ENCODE assay signal across 8 cellular contexts in genomic region chr10:25113231-25114035, GRCh38.
DNase-seq lines count a peak whose midpoint lies in the region; ATAC-seq and TF ChIP-seq lines count a peak whose summit lies in the region.

No MANE protein-coding gene starts in this region.

- H3K4me3 ChIP-seq in WI38 (ENCODE audit: low read depth, low read length) (no peak overlapping the region), epithelial cell of proximal tubule (ENCODE audit: low read depth, low read length) (no peak overlapping the region)

- H3K27ac Mint-ChIP-seq in mesothelial cell of epicardium, result no peak overlapping the region

- H3K36me3 Mint-ChIP-seq in mesothelial cell of epicardium, result no peaks in the 10 kb centered on the region

- H3K4me1 Mint-ChIP-seq in mesothelial cell of epicardium, result peaks cover 20% of the 10 kb centered on the region

- ATAC-seq in GM19328 (IDR thresholded peaks at IDR 0.05; ENCODE audit: unreplicated experiment) (peak; percentile 95), HG03354 (IDR thresholded peaks at IDR 0.05; ENCODE audit: poor library complexity, severe bottlenecking, unreplicated experiment) (peak; percentile 92)

- in situ Hi-C loops in Caki2 (cut with HindIII; ENCODE audit: low pct_unique_long_range_greater_than_20kb, low sequenced_read_pairs), result no loop called here

- peak; percentile 80 for TF ChIP-seq CTCF in WI38 (IDR thresholded peaks at IDR 0.05; ENCODE audit: low read depth, low read length)
- TF ChIP-seq CTCF in epithelial cell of proximal tubule (conservative IDR thresholded peaks at IDR 0.05; ENCODE audit: low read depth, low read length), result peak; percentile 91
- peak; percentile 87 for TF ChIP-seq CTCF in mesothelial cell of epicardium (IDR thresholded peaks at IDR 0.05; ENCODE audit: unreplicated experiment)

- peaks cover 2% of the 10 kb centered on the region for H3K27me3 Mint-ChIP-seq in mesothelial cell of epicardium (ENCODE audit: low read depth)

- H3K9me3 Mint-ChIP-seq in mesothelial cell of epicardium, result no peaks in the 10 kb centered on the region

- no peak overlapping the region for H3K4me3 Mint-ChIP-seq in mesothelial cell of epicardium

- DNase-seq in Caki2 (ENCODE audit: low read depth) (peak; percentile 58), NCI-H2196 treated with DMSO at 0.1 percent for 48 hours (lab: John Stamatoyannopoulos, UW; ENCODE audit: unreplicated experiment) (peak; percentile 47), epithelial cell of proximal tubule (ENCODE audit: low read depth) (peak; percentile 23), mesothelial cell of epicardium (ENCODE audit: low spot score in 2 of 2, unreplicated experiment in 2 of 2) (peak; percentile 60 to 77), stromal cell of bone marrow (ENCODE audit: low read depth) (peak; percentile 54)
